10 cellular contexts compared by ENCODE assay signal in the genomic region with DNA sequence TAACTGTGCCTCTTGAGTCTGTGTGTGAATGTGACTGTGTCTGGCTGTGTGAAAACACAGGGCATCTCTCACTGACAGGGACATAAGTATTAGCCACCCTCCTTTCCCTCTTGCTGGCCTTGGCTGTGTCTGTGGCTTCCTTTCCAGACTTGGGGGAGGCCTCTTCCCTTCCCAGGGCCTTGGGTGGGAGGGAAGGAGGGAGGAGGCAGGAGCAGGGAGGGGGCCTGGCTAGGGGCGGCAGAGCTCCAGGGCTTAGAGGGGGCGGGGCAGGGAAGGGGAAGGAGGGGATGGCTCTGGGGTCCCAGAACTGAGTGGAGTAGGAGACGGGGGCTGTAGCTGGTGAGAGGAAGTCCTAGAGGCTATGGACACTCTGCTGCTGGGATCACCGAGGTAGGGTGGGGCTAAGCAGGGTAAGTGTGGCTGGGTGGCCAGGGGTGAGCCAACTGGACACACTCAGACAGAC. TPM values are rescaled to one million over a fixed set of nuclear protein-coding genes. Genes with fewer than 3 reads are reported as not detected.
DNase-seq lines count a peak whose midpoint lies in the region; ATAC-seq and TF ChIP-seq lines count a peak whose summit lies in the region.
"Had no signal": no experiment of that assay in that cellular context is flagged by ENCODE, and none has a peak within 500 bp of the region (broad histone marks: within the 10 kb centered on the region; RNA-seq: fewer than 3 reads in every experiment).

No MANE protein-coding gene starts in this region.

- H3K4me1 Mint-ChIP-seq in activated CD8-positive, alpha-beta T cell treated with anti-CD3 and anti-CD28 coated beads, Interleukin-2, amount 10 ng/mL, durations not matched to agents 7 days and 5 days (ENCODE audit: low read depth), result peaks cover 28% of the 10 kb centered on the region

- in situ Hi-C loops in Panc1 (cut with HindIII; ENCODE audit: low pct_unique_long_range_greater_than_20kb, low sequenced_read_pairs), result no loop called here

- BruUV-seq in Panc1 (replicated peaks; lab: Mats Ljungman, UMichigan), result no TSS peak

- H3K9me3 ChIP-seq in Panc1 (ENCODE audit: control insufficient read depth, insufficient read depth, low read depth, low read length), result no peaks in the 10 kb centered on the region
- no peaks in the 10 kb centered on the region for H3K9me3 ChIP-seq in prostate gland

- peak overlapping the region; percentile 69 for H3K4me3 ChIP-seq in AG10803 (ENCODE audit: low read length)
- H3K4me3 ChIP-seq in Panc1 (ENCODE audit: low read depth in 2 of 2, low read length in 2 of 2), result no peak overlapping the region
- no peak overlapping the region for H3K4me3 ChIP-seq in fibroblast of pulmonary artery (replicated peaks; ENCODE audit: low read depth, low read length)
- H3K4me3 ChIP-seq in prostate gland, result no peak overlapping the region

- no peak for TF ChIP-seq CTCF in AG10803 (conservative IDR thresholded peaks at IDR 0.05; ENCODE audit: low read length)
- TF ChIP-seq CTCF in Panc1 (IDR thresholded peaks at IDR 0.05), result no peak
- TF ChIP-seq CTCF in fibroblast of pulmonary artery (IDR thresholded peaks at IDR 0.05; ENCODE audit: low read length, missing control alignments), result no peak
- no peak for TF ChIP-seq CTCF in prostate gland (IDR thresholded peaks at IDR 0.05)

- H3K27me3 ChIP-seq in Panc1 (ENCODE audit: control insufficient read depth, insufficient read depth, low read length) (no peaks in the 10 kb centered on the region), prostate gland (replicated peaks; ENCODE audit: insufficient read depth) (no peaks in the 10 kb centered on the region)

- DNase-seq in AG10803 (ENCODE audit: low read depth), result peak; percentile 55
- no peak for DNase-seq in Panc1 (ENCODE audit: low read depth, low spot score)
- peak; percentile 46 for DNase-seq in fibroblast of pulmonary artery (ENCODE audit: low read depth)
- no peak for DNase-seq in prostate gland (ENCODE audit: low spot score)
- DNase-seq in activated CD8-positive, alpha-beta T cell treated with anti-CD3 and anti-CD28 coated beads, Interleukin-2, amount 10 ng/mL, durations not matched to agents 7 days and 5 days, result no peak
- no peak for DNase-seq in foreskin melanocyte
- DNase-seq in amniotic stem cell (lab: John Stamatoyannopoulos, UW), result no peak
- DNase-seq in posterior vena cava (ENCODE audit: low spot score), result no peak
- DNase-seq: activated CD4-positive, alpha-beta T cell treated with anti-CD3 and anti-CD28 coated beads, Interleukin-2, amount 10 ng/mL, durations not matched to agents 24 days and 14 days; OCI-M1 had no signal

- no peak for TF ChIP-seq POLR2A in prostate gland (IDR thresholded peaks at IDR 0.05)

- peaks cover 11% of the 10 kb centered on the region for H3K36me3 Mint-ChIP-seq in activated CD8-positive, alpha-beta T cell treated with anti-CD3 and anti-CD28 coated beads, Interleukin-2, amount 10 ng/mL, durations not matched to agents 7 days and 5 days (ENCODE audit: low read depth)

- H3K4me1 ChIP-seq in Panc1 (ENCODE audit: control insufficient read depth, insufficient read depth, low read length), result peaks cover 25% of the 10 kb centered on the region
- peaks cover 20% of the 10 kb centered on the region for H3K4me1 ChIP-seq in prostate gland (replicated peaks)

- H3K4me3 Mint-ChIP-seq in activated CD8-positive, alpha-beta T cell treated with anti-CD3 and anti-CD28 coated beads, Interleukin-2, amount 10 ng/mL, durations not matched to agents 7 days and 5 days, result no peak overlapping the region
- H3K4me3 Mint-ChIP-seq: activated CD4-positive, alpha-beta T cell treated with anti-CD3 and anti-CD28 coated beads, Interleukin-2, amount 10 ng/mL, durations not matched to agents 24 days and 14 days had no signal

- POLR2A ChIA-PET in Panc1 (lab: Charles Lee), result no interaction called here
- POLR2A ChIA-PET in activated CD8-positive, alpha-beta T cell treated with anti-CD3 and anti-CD28 coated beads, Interleukin-2, amount 10 ng/mL, durations not matched to agents 7 days and 5 days (lab: Charles Lee), result interaction anchor here (0.7 to 1.0 kb wide), 2 partner anchors 15 to 443 kb away, joined by 3 to 5 read pairs; no protein-coding TSS in a partner anchor

- no peaks in the 10 kb centered on the region for H3K9me3 Mint-ChIP-seq in activated CD8-positive, alpha-beta T cell treated with anti-CD3 and anti-CD28 coated beads, Interleukin-2, amount 10 ng/mL, durations not matched to agents 7 days and 5 days (ENCODE audit: insufficient read depth)
- H3K9me3 Mint-ChIP-seq: activated CD4-positive, alpha-beta T cell treated with anti-CD3 and anti-CD28 coated beads, Interleukin-2, amount 10 ng/mL, durations not matched to agents 24 days and 14 days had no signal

- no peak overlapping the region for H3K27ac Mint-ChIP-seq in activated CD8-positive, alpha-beta T cell treated with anti-CD3 and anti-CD28 coated beads, Interleukin-2, amount 10 ng/mL, durations not matched to agents 7 days and 5 days

- no peak for ATAC-seq in Panc1
- no peak for ATAC-seq in activated CD8-positive, alpha-beta T cell treated with anti-CD3 and anti-CD28 coated beads, Interleukin-2, amount 10 ng/mL, durations not matched to agents 7 days and 5 days

- H3K27me3 Mint-ChIP-seq in activated CD8-positive, alpha-beta T cell treated with anti-CD3 and anti-CD28 coated beads, Interleukin-2, amount 10 ng/mL, durations not matched to agents 7 days and 5 days (ENCODE audit: low read depth), result no peaks in the 10 kb centered on the region
- H3K27me3 Mint-ChIP-seq: activated CD4-positive, alpha-beta T cell treated with anti-CD3 and anti-CD28 coated beads, Interleukin-2, amount 10 ng/mL, durations not matched to agents 24 days and 14 days had no signal

- H3K27ac ChIP-seq in Panc1 (ENCODE audit: low read length) (peak overlapping the region; percentile 95), prostate gland (peak overlapping the region; percentile 38 to 65)

- no peaks in the 10 kb centered on the region for H3K36me3 ChIP-seq in Panc1 (ENCODE audit: control insufficient read depth, insufficient read depth, low read length)
- H3K36me3 ChIP-seq in prostate gland, result peaks cover 2 to 4% of the 10 kb centered on the region in 2 donors

- intact Hi-C loops in Panc1 (cut with micrococcal nuclease; ENCODE audit: unreplicated experiment), result no loop called here
- intact Hi-C loops in prostate gland (cut with DNase I), result no loop called here
- intact Hi-C loops in posterior vena cava (cut with DNase I), result no loop called here

- CTCF ChIA-PET in Panc1 (lab: Charles Lee), result no interaction called here
- CTCF ChIA-PET in activated CD8-positive, alpha-beta T cell treated with anti-CD3 and anti-CD28 coated beads, Interleukin-2, amount 10 ng/mL, durations not matched to agents 7 days and 5 days (lab: Charles Lee), result interaction anchor here (1.2 kb wide), 1 partner anchor 8 kb away, joined by 3 read pairs; no protein-coding TSS in a partner anchor

- 37% methylated on average over 4 of the region's 4 CpGs for WGBS in prostate gland

RNA-seq across cellular contexts. Expression of a gene that starts 1.7 kb away (rescaled TPM):
- total RNA-seq in Panc1 (2021; ENCODE audit: unreplicated experiment) (21.6 TPM), prostate gland (10 to 100 TPM; 25.8 to 73.5 TPM), posterior vena cava (10 to 100 TPM; 12.6 to 34.2 TPM)
- 22.1 TPM for polyA plus RNA-seq in Panc1 (2012; ENCODE audit: insufficient read length)
- total RNA-seq in activated CD8-positive, alpha-beta T cell treated with anti-CD3 and anti-CD28 coated beads, Interleukin-2, amount 10 ng/mL, durations not matched to agents 7 days and 5 days, result 10 to 100 TPM; 33.0 to 38.8 TPM

RNA-seq across cellular contexts. Expression of a gene that starts 7.2 kb away (rescaled TPM):
- total RNA-seq in Panc1 (2021; ENCODE audit: unreplicated experiment) (42.5 TPM), prostate gland (10 to 100 TPM; 55.2 to 55.9 TPM), posterior vena cava (10 to 100 TPM; 22.2 to 33.0 TPM)
- 44.2 TPM for polyA plus RNA-seq in Panc1 (2012; ENCODE audit: insufficient read length)
- 10 to 100 TPM; 79.1 to 83.9 TPM for total RNA-seq in activated CD8-positive, alpha-beta T cell treated with anti-CD3 and anti-CD28 coated beads, Interleukin-2, amount 10 ng/mL, durations not matched to agents 7 days and 5 days

RNA-seq across cellular contexts. Expression of a gene that starts 8.8 kb away (rescaled TPM):
- 0.95 TPM for total RNA-seq in Panc1 (2021; ENCODE audit: unreplicated experiment)
- 0.73 TPM for polyA plus RNA-seq in Panc1 (2012; ENCODE audit: insufficient read length)
- total RNA-seq in prostate gland, result not detected
- total RNA-seq in activated CD8-positive, alpha-beta T cell treated with anti-CD3 and anti-CD28 coated beads, Interleukin-2, amount 10 ng/mL, durations not matched to agents 7 days and 5 days, result not detected
- total RNA-seq in posterior vena cava, result under 1 TPM in 1 of 2 donors, not detected in 1; 0.33 TPM

RNA-seq across cellular contexts. Expression of a gene that starts 16.1 kb away (rescaled TPM):
- total RNA-seq in Panc1 (2021; ENCODE audit: unreplicated experiment), result 131 TPM
- polyA plus RNA-seq in Panc1 (2012; ENCODE audit: insufficient read length), result 186 TPM
- 100 to 1,000 TPM; 103 to 142 TPM for total RNA-seq in prostate gland
- 10 to 100 TPM; 66.7 to 66.9 TPM for total RNA-seq in activated CD8-positive, alpha-beta T cell treated with anti-CD3 and anti-CD28 coated beads, Interleukin-2, amount 10 ng/mL, durations not matched to agents 7 days and 5 days
- 10 to 100 TPM; 38.1 to 48.5 TPM for total RNA-seq in posterior vena cava

RNA-seq across cellular contexts. Expression of a gene that starts 24.8 kb away (rescaled TPM):
- total RNA-seq in Panc1 (2021; ENCODE audit: unreplicated experiment) (0.33 TPM), prostate gland (1 to 10 TPM in 1 of 2 donors, not detected in 1; 1.1 TPM), posterior vena cava (not detected)
- 0.16 TPM for polyA plus RNA-seq in Panc1 (2012; ENCODE audit: insufficient read length)
- under 1 TPM in 1 of 2 experiments, not detected in 1; 0.34 TPM for total RNA-seq in activated CD8-positive, alpha-beta T cell treated with anti-CD3 and anti-CD28 coated beads, Interleukin-2, amount 10 ng/mL, durations not matched to agents 7 days and 5 days

Comparison
In these comparisons a context has a peak if more than half of its experiments do, and no peak if none do; other contexts are left out.
1. DNase-seq: peak in AG10803 (single experiment) and fibroblast of pulmonary artery (single experiment); none in Panc1 (single experiment), prostate gland (single experiment), activated CD8-positive, alpha-beta T cell treated with anti-CD3 and anti-CD28 coated beads, Interleukin-2, amount 10 ng/mL, durations not matched to agents 7 days and 5 days (single experiment), foreskin melanocyte (single experiment), amniotic stem cell (single experiment) and posterior vena cava (single experiment).